Comparison of ENCODE assay signal across 35 cellular contexts in the genomic region with DNA sequence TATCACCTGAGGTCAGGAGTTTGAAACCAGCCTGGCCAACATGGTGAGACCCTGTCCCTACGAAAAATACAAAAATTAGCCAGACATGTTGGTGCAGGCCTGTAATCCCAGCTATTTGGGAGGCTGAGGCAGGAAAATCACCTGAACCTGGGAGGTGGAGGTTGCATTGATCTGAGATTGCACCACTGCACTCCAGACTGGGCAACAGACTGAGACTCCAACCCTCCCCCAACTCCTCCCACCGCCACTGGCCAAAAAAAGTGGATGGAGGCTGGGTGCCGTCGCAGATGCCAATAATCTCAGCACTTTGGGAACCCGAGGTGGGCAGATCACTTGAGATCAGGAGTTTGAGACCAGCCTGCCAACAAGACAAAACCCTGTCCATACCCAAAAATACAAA.
"Had no signal": no experiment of that assay in that cellular context is flagged by ENCODE, and none has a peak within 500 bp of the region (broad histone marks: within the 10 kb centered on the region; RNA-seq: fewer than 3 reads in every experiment).

No MANE protein-coding gene starts in this region.

- H3K27ac ChIP-seq: KMS-11 had no signal

- H3K4me3 ChIP-seq: MG63 had no signal

- H3K27me3 ChIP-seq: MG63 had no signal

- H3K9me3 ChIP-seq: MG63 had no signal

- H3K4me2 ChIP-seq: KMS-11 had no signal

- H3K9ac ChIP-seq: KMS-11 had no signal

- DNase-seq: Karpas-422, Kasumi-1, MG63, MM.1S, MV-4-11, NCI-H1048, NCI-H1092, NCI-H1092 treated with DMSO at 0.1 percent for 48 hours, NCI-H1105, NCI-H1105 treated with DMSO at 0.1 percent for 48 hours, NCI-H1417, NCI-H1417 treated with DMSO at 0.1 percent for 48 hours, NCI-H1436, NCI-H1436 treated with DMSO at 0.1 percent for 48 hours, NCI-H146, NCI-H1694, NCI-H1694 treated with DMSO at 0.1 percent for 48 hours, NCI-H187, NCI-H187 treated with DMSO at 0.1 percent for 48 hours, NCI-H1930, NCI-H2029, NCI-H2029 treated with DMSO at 0.1 percent for 48 hours, NCI-H2081, NCI-H2081 treated with DMSO at 0.1 percent for 48 hours, NCI-H2107, NCI-H2171, NCI-H2171 treated with DMSO at 0.1 percent for 48 hours, NCI-H2227 treated with DMSO at 0.1 percent for 48 hours, NCI-H345, NCI-H446, NCI-H446 treated with DMSO at 0.1 percent for 48 hours, NCI-H510A, NCI-H510A treated with DMSO at 0.1 percent for 48 hours, NCI-H524 had no signal
